ENCODE assay signal across 1 cellular context in the genomic region with DNA sequence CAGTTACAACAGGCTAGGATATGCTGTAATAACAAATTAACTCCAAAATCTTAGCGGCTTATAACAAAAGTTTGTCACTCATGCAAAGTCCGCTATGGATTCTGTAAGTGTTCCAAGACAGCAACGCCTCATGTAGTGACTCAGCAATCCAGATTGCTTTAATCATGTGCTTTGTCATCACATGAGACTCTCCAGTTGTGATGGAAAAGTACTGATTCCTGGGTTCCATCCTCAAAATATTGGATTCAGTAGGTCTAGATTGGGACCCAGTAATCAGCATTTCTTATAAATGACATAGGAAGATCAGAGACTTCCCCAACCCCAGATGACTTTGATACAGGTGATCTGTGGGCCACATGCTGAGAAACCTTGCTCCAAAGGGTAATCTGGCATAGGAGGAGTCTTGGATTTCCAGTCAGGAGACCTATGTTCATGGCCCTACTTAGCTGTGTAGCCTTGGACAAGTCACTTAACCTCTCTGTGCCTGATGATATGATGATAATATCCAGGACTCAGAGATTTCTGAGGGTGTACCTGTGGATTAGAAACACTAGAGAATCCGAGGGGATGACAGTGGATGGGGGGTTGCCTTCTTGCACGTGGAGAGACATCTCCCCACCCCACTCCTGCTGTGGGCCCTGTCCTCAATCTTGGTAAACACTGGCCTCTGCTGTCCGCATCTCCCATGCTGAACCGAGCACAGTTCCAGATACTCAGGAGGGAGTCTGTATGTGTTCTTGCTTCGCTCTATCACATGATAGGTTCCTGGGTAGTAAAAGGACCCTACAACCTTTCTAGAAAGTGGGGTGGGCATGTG.
TF ChIP-seq lines count a peak whose summit lies in the region.

No MANE protein-coding gene starts in this region.

TF ChIP-seq in K562, 482 proteins besides CTCF, POLR2A, EP300 and RAD21 (continues in another document):
- TF ChIP-seq, protein P1, sequence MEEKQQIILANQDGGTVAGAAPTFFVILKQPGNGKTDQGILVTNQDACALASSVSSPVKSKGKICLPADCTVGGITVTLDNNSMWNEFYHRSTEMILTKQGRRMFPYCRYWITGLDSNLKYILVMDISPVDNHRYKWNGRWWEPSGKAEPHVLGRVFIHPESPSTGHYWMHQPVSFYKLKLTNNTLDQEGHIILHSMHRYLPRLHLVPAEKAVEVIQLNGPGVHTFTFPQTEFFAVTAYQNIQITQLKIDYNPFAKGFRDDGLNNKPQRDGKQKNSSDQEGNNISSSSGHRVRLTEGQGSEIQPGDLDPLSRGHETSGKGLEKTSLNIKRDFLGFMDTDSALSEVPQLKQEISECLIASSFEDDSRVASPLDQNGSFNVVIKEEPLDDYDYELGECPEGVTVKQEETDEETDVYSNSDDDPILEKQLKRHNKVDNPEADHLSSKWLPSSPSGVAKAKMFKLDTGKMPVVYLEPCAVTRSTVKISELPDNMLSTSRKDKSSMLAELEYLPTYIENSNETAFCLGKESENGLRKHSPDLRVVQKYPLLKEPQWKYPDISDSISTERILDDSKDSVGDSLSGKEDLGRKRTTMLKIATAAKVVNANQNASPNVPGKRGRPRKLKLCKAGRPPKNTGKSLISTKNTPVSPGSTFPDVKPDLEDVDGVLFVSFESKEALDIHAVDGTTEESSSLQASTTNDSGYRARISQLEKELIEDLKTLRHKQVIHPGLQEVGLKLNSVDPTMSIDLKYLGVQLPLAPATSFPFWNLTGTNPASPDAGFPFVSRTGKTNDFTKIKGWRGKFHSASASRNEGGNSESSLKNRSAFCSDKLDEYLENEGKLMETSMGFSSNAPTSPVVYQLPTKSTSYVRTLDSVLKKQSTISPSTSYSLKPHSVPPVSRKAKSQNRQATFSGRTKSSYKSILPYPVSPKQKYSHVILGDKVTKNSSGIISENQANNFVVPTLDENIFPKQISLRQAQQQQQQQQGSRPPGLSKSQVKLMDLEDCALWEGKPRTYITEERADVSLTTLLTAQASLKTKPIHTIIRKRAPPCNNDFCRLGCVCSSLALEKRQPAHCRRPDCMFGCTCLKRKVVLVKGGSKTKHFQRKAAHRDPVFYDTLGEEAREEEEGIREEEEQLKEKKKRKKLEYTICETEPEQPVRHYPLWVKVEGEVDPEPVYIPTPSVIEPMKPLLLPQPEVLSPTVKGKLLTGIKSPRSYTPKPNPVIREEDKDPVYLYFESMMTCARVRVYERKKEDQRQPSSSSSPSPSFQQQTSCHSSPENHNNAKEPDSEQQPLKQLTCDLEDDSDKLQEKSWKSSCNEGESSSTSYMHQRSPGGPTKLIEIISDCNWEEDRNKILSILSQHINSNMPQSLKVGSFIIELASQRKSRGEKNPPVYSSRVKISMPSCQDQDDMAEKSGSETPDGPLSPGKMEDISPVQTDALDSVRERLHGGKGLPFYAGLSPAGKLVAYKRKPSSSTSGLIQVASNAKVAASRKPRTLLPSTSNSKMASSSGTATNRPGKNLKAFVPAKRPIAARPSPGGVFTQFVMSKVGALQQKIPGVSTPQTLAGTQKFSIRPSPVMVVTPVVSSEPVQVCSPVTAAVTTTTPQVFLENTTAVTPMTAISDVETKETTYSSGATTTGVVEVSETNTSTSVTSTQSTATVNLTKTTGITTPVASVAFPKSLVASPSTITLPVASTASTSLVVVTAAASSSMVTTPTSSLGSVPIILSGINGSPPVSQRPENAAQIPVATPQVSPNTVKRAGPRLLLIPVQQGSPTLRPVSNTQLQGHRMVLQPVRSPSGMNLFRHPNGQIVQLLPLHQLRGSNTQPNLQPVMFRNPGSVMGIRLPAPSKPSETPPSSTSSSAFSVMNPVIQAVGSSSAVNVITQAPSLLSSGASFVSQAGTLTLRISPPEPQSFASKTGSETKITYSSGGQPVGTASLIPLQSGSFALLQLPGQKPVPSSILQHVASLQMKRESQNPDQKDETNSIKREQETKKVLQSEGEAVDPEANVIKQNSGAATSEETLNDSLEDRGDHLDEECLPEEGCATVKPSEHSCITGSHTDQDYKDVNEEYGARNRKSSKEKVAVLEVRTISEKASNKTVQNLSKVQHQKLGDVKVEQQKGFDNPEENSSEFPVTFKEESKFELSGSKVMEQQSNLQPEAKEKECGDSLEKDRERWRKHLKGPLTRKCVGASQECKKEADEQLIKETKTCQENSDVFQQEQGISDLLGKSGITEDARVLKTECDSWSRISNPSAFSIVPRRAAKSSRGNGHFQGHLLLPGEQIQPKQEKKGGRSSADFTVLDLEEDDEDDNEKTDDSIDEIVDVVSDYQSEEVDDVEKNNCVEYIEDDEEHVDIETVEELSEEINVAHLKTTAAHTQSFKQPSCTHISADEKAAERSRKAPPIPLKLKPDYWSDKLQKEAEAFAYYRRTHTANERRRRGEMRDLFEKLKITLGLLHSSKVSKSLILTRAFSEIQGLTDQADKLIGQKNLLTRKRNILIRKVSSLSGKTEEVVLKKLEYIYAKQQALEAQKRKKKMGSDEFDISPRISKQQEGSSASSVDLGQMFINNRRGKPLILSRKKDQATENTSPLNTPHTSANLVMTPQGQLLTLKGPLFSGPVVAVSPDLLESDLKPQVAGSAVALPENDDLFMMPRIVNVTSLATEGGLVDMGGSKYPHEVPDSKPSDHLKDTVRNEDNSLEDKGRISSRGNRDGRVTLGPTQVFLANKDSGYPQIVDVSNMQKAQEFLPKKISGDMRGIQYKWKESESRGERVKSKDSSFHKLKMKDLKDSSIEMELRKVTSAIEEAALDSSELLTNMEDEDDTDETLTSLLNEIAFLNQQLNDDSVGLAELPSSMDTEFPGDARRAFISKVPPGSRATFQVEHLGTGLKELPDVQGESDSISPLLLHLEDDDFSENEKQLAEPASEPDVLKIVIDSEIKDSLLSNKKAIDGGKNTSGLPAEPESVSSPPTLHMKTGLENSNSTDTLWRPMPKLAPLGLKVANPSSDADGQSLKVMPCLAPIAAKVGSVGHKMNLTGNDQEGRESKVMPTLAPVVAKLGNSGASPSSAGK (IDR thresholded peaks at IDR 0.05): peak; percentile 63
- TF ChIP-seq BACH1 (tag; IDR thresholded peaks at IDR 0.05) (peak; percentile 98), HCFC1 (IDR thresholded peaks at IDR 0.05; ENCODE audit: low read depth, low read length) (0 out of 2 replicates have a peak, but pooled peaks have one; percentile 12), CREB1 (IDR thresholded peaks at IDR 0.05) (no peak), CREB1 (CRISPR knock-in tag; IDR thresholded peaks at IDR 0.05) (no peak), ZNF583 (CRISPR knock-in tag; IDR thresholded peaks at IDR 0.05) (no peak), FOS (IDR thresholded peaks at IDR 0.05; ENCODE audit: extremely low read depth, insufficient read length) (peak; percentile 78), RFX7 (CRISPR knock-in tag; IDR thresholded peaks at IDR 0.05) (no peak), SNRNP70 (optimal IDR thresholded peaks at IDR 0.05; ENCODE audit: low read depth, low read length) (no peak), ZC3H11A (IDR thresholded peaks at IDR 0.05; ENCODE audit: low read depth, low read length) (no peak), PRMT5 (CRISPR knock-in tag; IDR thresholded peaks at IDR 0.05) (no peak), HOXB6 (CRISPR knock-in tag; IDR thresholded peaks at IDR 0.05; ENCODE audit: borderline replicate concordance) (no peak), MAFF (IDR thresholded peaks at IDR 0.05; ENCODE audit: low read length) (peak; percentile 84), TARDBP (IDR thresholded peaks at IDR 0.05) (no peak), SRSF3 (IDR thresholded peaks at IDR 0.05; ENCODE audit: insufficient read depth, low read length) (no peak), ETV5 (CRISPR knock-in tag; IDR thresholded peaks at IDR 0.05; ENCODE audit: low read depth) (no peak), ZNF695 (CRISPR knock-in tag; IDR thresholded peaks at IDR 0.05) (no peak), NFATC3 (IDR thresholded peaks at IDR 0.05) (no peak), CBX2 (IDR thresholded peaks at IDR 0.05; ENCODE audit: insufficient read depth, low read length, poor library complexity, severe bottlenecking) (no peak), CBX5 (IDR thresholded peaks at IDR 0.05; ENCODE audit: borderline replicate concordance, low read depth) (no peak), MYBL2 (IDR thresholded peaks at IDR 0.05; ENCODE audit: low read depth) (no peak), MYBL2 (CRISPR knock-in tag; IDR thresholded peaks at IDR 0.05; ENCODE audit: borderline replicate concordance) (no peak)
- TF ChIP-seq, protein P2, sequence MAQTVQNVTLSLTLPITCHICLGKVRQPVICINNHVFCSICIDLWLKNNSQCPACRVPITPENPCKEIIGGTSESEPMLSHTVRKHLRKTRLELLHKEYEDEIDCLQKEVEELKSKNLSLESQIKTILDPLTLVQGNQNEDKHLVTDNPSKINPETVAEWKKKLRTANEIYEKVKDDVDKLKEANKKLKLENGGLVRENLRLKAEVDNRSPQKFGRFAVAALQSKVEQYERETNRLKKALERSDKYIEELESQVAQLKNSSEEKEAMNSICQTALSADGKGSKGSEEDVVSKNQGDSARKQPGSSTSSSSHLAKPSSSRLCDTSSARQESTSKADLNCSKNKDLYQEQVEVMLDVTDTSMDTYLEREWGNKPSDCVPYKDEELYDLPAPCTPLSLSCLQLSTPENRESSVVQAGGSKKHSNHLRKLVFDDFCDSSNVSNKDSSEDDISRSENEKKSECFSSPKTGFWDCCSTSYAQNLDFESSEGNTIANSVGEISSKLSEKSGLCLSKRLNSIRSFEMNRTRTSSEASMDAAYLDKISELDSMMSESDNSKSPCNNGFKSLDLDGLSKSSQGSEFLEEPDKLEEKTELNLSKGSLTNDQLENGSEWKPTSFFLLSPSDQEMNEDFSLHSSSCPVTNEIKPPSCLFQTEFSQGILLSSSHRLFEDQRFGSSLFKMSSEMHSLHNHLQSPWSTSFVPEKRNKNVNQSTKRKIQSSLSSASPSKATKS (CRISPR knock-in tag; IDR thresholded peaks at IDR 0.05): no peak
- TF ChIP-seq, protein P3, sequence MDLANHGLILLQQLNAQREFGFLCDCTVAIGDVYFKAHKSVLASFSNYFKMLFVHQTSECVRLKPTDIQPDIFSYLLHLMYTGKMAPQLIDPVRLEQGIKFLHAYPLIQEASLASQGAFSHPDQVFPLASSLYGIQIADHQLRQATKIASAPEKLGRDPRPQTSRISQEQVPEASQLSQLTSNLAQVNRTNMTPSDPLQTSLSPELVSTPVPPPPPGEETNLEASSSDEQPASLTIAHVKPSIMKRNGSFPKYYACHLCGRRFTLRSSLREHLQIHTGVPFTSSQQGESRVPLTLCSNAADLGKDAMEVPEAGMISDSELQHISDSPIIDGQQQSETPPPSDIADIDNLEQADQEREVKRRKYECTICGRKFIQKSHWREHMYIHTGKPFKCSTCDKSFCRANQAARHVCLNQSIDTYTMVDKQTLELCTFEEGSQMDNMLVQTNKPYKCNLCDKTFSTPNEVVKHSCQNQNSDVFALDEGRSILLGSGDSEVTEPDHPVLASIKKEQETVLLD (IDR thresholded peaks at IDR 0.05): no peak
- TF ChIP-seq, protein P4, sequence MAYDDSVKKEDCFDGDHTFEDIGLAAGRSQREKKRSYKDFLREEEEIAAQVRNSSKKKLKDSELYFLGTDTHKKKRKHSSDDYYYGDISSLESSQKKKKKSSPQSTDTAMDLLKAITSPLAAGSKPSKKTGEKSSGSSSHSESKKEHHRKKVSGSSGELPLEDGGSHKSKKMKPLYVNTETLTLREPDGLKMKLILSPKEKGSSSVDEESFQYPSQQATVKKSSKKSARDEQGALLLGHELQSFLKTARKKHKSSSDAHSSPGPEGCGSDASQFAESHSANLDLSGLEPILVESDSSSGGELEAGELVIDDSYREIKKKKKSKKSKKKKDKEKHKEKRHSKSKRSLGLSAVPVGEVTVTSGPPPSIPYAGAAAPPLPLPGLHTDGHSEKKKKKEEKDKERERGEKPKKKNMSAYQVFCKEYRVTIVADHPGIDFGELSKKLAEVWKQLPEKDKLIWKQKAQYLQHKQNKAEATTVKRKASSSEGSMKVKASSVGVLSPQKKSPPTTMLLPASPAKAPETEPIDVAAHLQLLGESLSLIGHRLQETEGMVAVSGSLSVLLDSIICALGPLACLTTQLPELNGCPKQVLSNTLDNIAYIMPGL (CRISPR knock-in tag; IDR thresholded peaks at IDR 0.05): no peak
- TF ChIP-seq, protein P5, sequence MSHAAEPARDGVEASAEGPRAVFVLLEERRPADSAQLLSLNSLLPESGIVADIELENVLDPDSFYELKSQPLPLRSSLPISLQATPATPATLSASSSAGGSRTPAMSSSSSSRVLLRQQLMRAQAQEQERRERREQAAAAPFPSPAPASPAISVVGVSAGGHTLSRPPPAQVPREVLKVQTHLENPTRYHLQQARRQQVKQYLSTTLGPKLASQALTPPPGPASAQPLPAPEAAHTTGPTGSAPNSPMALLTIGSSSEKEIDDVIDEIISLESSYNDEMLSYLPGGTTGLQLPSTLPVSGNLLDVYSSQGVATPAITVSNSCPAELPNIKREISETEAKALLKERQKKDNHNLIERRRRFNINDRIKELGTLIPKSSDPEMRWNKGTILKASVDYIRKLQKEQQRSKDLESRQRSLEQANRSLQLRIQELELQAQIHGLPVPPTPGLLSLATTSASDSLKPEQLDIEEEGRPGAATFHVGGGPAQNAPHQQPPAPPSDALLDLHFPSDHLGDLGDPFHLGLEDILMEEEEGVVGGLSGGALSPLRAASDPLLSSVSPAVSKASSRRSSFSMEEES (CRISPR knock-in tag; IDR thresholded peaks at IDR 0.05): peak; percentile 43; the same call in 1 of the 2 replicates
- TF ChIP-seq, protein P6, sequence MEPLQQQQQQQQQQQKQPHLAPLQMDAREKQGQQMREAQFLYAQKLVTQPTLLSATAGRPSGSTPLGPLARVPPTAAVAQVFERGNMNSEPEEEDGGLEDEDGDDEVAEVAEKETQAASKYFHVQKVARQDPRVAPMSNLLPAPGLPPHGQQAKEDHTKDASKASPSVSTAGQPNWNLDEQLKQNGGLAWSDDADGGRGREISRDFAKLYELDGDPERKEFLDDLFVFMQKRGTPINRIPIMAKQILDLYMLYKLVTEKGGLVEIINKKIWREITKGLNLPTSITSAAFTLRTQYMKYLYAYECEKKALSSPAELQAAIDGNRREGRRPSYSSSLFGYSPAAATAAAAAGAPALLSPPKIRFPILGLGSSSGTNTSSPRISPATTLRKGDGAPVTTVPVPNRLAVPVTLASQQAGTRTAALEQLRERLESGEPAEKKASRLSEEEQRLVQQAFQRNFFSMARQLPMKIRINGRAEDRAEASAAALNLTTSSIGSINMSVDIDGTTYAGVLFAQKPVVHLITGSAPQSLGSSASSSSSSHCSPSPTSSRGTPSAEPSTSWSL (CRISPR knock-in tag; IDR thresholded peaks at IDR 0.05; ENCODE audit: borderline replicate concordance): no peak
- TF ChIP-seq, protein P7, sequence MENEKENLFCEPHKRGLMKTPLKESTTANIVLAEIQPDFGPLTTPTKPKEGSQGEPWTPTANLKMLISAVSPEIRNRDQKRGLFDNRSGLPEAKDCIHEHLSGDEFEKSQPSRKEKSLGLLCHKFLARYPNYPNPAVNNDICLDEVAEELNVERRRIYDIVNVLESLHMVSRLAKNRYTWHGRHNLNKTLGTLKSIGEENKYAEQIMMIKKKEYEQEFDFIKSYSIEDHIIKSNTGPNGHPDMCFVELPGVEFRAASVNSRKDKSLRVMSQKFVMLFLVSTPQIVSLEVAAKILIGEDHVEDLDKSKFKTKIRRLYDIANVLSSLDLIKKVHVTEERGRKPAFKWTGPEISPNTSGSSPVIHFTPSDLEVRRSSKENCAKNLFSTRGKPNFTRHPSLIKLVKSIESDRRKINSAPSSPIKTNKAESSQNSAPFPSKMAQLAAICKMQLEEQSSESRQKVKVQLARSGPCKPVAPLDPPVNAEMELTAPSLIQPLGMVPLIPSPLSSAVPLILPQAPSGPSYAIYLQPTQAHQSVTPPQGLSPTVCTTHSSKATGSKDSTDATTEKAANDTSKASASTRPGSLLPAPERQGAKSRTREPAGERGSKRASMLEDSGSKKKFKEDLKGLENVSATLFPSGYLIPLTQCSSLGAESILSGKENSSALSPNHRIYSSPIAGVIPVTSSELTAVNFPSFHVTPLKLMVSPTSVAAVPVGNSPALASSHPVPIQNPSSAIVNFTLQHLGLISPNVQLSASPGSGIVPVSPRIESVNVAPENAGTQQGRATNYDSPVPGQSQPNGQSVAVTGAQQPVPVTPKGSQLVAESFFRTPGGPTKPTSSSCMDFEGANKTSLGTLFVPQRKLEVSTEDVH (IDR thresholded peaks at IDR 0.05; ENCODE audit: low read depth, partially characterized antibody): no peak
- TF ChIP-seq, protein P8, sequence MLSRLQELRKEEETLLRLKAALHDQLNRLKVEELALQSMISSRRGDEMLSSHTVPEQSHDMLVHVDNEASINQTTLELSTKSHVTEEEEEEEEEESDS (CRISPR knock-in tag; IDR thresholded peaks at IDR 0.05): no peak
